In genomic region chr4:93203708-93204107, GRCh38 we compare ENCODE assay signal across 19 cellular contexts.
DNase-seq lines count a peak whose midpoint lies in the region; ATAC-seq lines count a peak whose summit lies in the region.
"Had no signal": no experiment of that assay in that cellular context is flagged by ENCODE, and none has a peak within 500 bp of the region (broad histone marks: within the 10 kb centered on the region; RNA-seq: fewer than 3 reads in every experiment).

No MANE protein-coding gene starts in this region.

- no peaks in the 10 kb centered on the region for H3K9me2 ChIP-seq in GM23248 (ENCODE audit: insufficient read depth)

- no peaks in the 10 kb centered on the region for H3K9me3 ChIP-seq in GM23248 (ENCODE audit: low read depth)
- H3K9me3 ChIP-seq: ascending aorta, esophagus squamous epithelium, right atrium auricular region, SJSA1, tibial nerve had no signal

- H3K79me1 ChIP-seq in mesendoderm (ENCODE audit: low read length), result no peaks in the 10 kb centered on the region

- no peak overlapping the region for H3K4me2 ChIP-seq in GM23248 (ENCODE audit: unreplicated experiment)
- H3K4me2 ChIP-seq in mesendoderm (ENCODE audit: low read length), result no peak overlapping the region

- no peak overlapping the region for H2AK5ac ChIP-seq in mesendoderm (ENCODE audit: low read length)

- H4K20me1 ChIP-seq in GM23248 (ENCODE audit: insufficient read depth), result no peaks in the 10 kb centered on the region

- WGBS in GM23248 (ENCODE audit: low coverage in 1 of 2, low lambda C conversion rate in 2 of 2, missing lambda C conversion rate in 2 of 2), 2 experiments, result 24 to 30% methylated on average over 4 of the region's 4 CpGs
- no CpG with 5 or more reads among the region's 4 CpGs for WGBS in mesendoderm (ENCODE audit: extremely low coverage, insufficient coverage, low lambda C conversion rate)

- H3K4me3 ChIP-seq in GM23248 (no peak overlapping the region), mesendoderm (ENCODE audit: low read length) (no peak overlapping the region)
- H3K4me3 ChIP-seq: ascending aorta, esophagus squamous epithelium, right atrium auricular region, SJSA1, tibial nerve had no signal

- no peaks in the 10 kb centered on the region for H3F3A ChIP-seq in GM23248 (ENCODE audit: insufficient read depth)

- H3K79me2 ChIP-seq in GM23248 (ENCODE audit: insufficient read depth) (no peaks in the 10 kb centered on the region), mesendoderm (ENCODE audit: control insufficient read depth, insufficient read depth, low read length) (no peaks in the 10 kb centered on the region)

- H2BK120ac ChIP-seq in mesendoderm (ENCODE audit: low read depth, low read length), result no peak overlapping the region

- no peak overlapping the region for H3K23ac ChIP-seq in mesendoderm (ENCODE audit: low read length)

- H3K18ac ChIP-seq in mesendoderm (ENCODE audit: low read length), result no peak overlapping the region

- H2AFZ ChIP-seq in GM23248, result no peak overlapping the region

- no peaks in the 10 kb centered on the region for H3K27me3 ChIP-seq in GM23248 (replicated peaks; ENCODE audit: insufficient read depth)
- H3K27me3 ChIP-seq in mesendoderm (ENCODE audit: insufficient read depth, low read length, poor library complexity), result no peaks in the 10 kb centered on the region
- H3K27me3 ChIP-seq: ascending aorta, esophagus squamous epithelium, right atrium auricular region, SJSA1, tibial nerve had no signal

- H3K4me1 ChIP-seq in GM23248 (ENCODE audit: insufficient read depth) (no peaks in the 10 kb centered on the region), mesendoderm (ENCODE audit: control insufficient read depth, low read depth, low read length) (peaks cover 3% of the 10 kb centered on the region)
- H3K4me1 ChIP-seq: ascending aorta, right atrium auricular region, SJSA1, tibial nerve had no signal

- no peak overlapping the region for H3K9ac ChIP-seq in GM23248
- H3K9ac ChIP-seq in mesendoderm (ENCODE audit: low read length), result no peak overlapping the region

- H3K27ac ChIP-seq in GM23248 (no peak overlapping the region), mesendoderm (ENCODE audit: low read depth, low read length) (no peak overlapping the region)
- H3K27ac ChIP-seq: ascending aorta, esophagus squamous epithelium, HL-60, right atrium auricular region, SJSA1, tibial nerve had no signal

- H3K4ac ChIP-seq in mesendoderm (ENCODE audit: low read depth, low read length), result no peak overlapping the region

- no peak overlapping the region for H2BK5ac ChIP-seq in mesendoderm (ENCODE audit: low read length)

- H4K5ac ChIP-seq in mesendoderm (ENCODE audit: low read length), result no peak overlapping the region

- in situ Hi-C loops in GM23248 (cut with MboI), result no loop called here
- in situ Hi-C loops in KBM-7 (cut with MboI; ENCODE audit: low pct_unique_long_range_greater_than_20kb, low sequenced_read_pairs), result no loop called here

- H3K56ac ChIP-seq in mesendoderm (ENCODE audit: low read length), result no peak overlapping the region

- ATAC-seq in GM21390 (IDR thresholded peaks at IDR 0.05; ENCODE audit: unreplicated experiment), result no peak
- ATAC-seq: activated CD8-positive, alpha-beta T cell treated with anti-CD3 and anti-CD28 coated beads, Interleukin-2, amount 10 ng/mL, durations not matched to agents 7 days and 5 days had no signal

- no peak overlapping the region for H2BK15ac ChIP-seq in mesendoderm (replicated peaks; ENCODE audit: low read depth)

- no peak overlapping the region for H4K8ac ChIP-seq in mesendoderm (ENCODE audit: low read depth, low read length)

- DNase-seq in GM23248, result peak; percentile 24
- DNase-seq in KBM-7, result peak; percentile 11
- DNase-seq in amniotic epithelial cell (ENCODE audit: low read depth), result peak; percentile 56
- peak; percentile 75 for DNase-seq in mesendoderm
- no peak for DNase-seq in NCI-H1092 treated with DMSO at 0.1 percent for 48 hours (lab: John Stamatoyannopoulos, UW)
- DNase-seq in DMS114 treated with DMSO at 0.1 percent for 48 hours (lab: John Stamatoyannopoulos, UW; ENCODE audit: unreplicated experiment), result no peak
- DNase-seq: activated CD8-positive, alpha-beta T cell treated with anti-CD3 and anti-CD28 coated beads, Interleukin-2, amount 10 ng/mL, durations not matched to agents 7 days and 5 days; dermis blood vessel endothelial cell; esophagus squamous epithelium; hypothalamus; NCI-H2081 treated with DMSO at 0.1 percent for 48 hours; NK-92 treated with Interleukin-12 subunit alpha and Interleukin-12 subunit beta, amount 100 ng/mL, for 24 hours; stimulated activated CD8-positive, alpha-beta memory T cell treated with anti-CD3 and anti-CD28 coated beads, Interleukin-4, amount 100 ng/mL, for 48 hours had no signal

- H3K36me3 ChIP-seq in GM23248 (ENCODE audit: low read depth) (no peaks in the 10 kb centered on the region), mesendoderm (ENCODE audit: control insufficient read depth, insufficient read depth, low read length) (no peaks in the 10 kb centered on the region)
- H3K36me3 ChIP-seq: ascending aorta, esophagus squamous epithelium, right atrium auricular region, SJSA1, tibial nerve had no signal

Comparison
In these comparisons a context has a peak if more than half of its experiments do, and no peak if none do; other contexts are left out.
1. DNase-seq: peak in GM23248 (single experiment), KBM-7 (single experiment), amniotic epithelial cell (single experiment) and mesendoderm (single experiment); none in NCI-H1092 treated with DMSO at 0.1 percent for 48 hours (single experiment) and DMS114 treated with DMSO at 0.1 percent for 48 hours (single experiment).